In genomic region chr10:68074404-68074774, GRCh38 we compare ENCODE assay signal across 9 cellular contexts. TPM values are rescaled to one million over a fixed set of nuclear protein-coding genes. Genes with fewer than 3 reads are reported as not detected.
DNase-seq lines count a peak whose midpoint lies in the region; ATAC-seq and TF ChIP-seq lines count a peak whose summit lies in the region.
"Had no signal": no experiment of that assay in that cellular context is flagged by ENCODE, and none has a peak within 500 bp of the region (broad histone marks: within the 10 kb centered on the region; RNA-seq: fewer than 3 reads in every experiment).

No MANE protein-coding gene starts in this region.

- H3K4me1 Mint-ChIP-seq in brain = peaks cover 44% of the 10 kb centered on the region

- H3K9me3 ChIP-seq in lung (ENCODE audit: control insufficient read depth in 2 of 2, insufficient read depth in 1 of 2, low read length in 1 of 2) = no peaks in the 10 kb centered on the region

- peaks cover 8% of the 10 kb centered on the region for H3K27me3 Mint-ChIP-seq in brain

- H3K36me3 Mint-ChIP-seq in brain = peaks cover 18% of the 10 kb centered on the region

- TF ChIP-seq CTCF in C4-2B (conservative IDR thresholded peaks at IDR 0.05) (no peak), brain (conservative IDR thresholded peaks at IDR 0.05) (no peak), lung (IDR thresholded peaks at IDR 0.05; ENCODE audit: control extremely low read depth, extremely low read depth) (no peak)

- TF ChIP-seq EP300 in Ishikawa (IDR thresholded peaks at IDR 0.05; ENCODE audit: borderline replicate concordance) = no peak

- peaks cover 2 to 7% of the 10 kb centered on the region in 2 donors for H3K36me3 ChIP-seq in lung (ENCODE audit: control insufficient read depth in 2 of 2, insufficient read depth in 2 of 2, low read length in 2 of 2)
- H3K36me3 ChIP-seq in urinary bladder (ENCODE audit: insufficient read depth) = peaks cover 2% of the 10 kb centered on the region

- ATAC-seq in lung (ENCODE audit: insufficient read depth, low FRiP score) (peak; percentile 10), GM21390 (IDR thresholded peaks at IDR 0.05; ENCODE audit: unreplicated experiment) (no peak)

- H3K27ac Mint-ChIP-seq in brain = peak overlapping the region; percentile 95 to 97 (median 96)

- WGBS in lung, 2 donors = 0% methylated on average over 20 of the region's 20 CpGs
- WGBS in urinary bladder = under 1% methylated on average over 20 of the region's 20 CpGs

- peak overlapping the region; percentile 91 to 99 (median 98) for H3K4me3 Mint-ChIP-seq in brain

- TF ChIP-seq RAD21 in Ishikawa (IDR thresholded peaks at IDR 0.05; ENCODE audit: low read depth) = no peak

- peak overlapping the region; percentile 82 for H3K4me3 ChIP-seq in lung
- H3K4me3 ChIP-seq in urinary bladder (ENCODE audit: low read depth, low read length) = peak overlapping the region; percentile 77

- peaks cover 0 to 13% of the 10 kb centered on the region in 2 donors for H3K4me1 ChIP-seq in lung (ENCODE audit: control insufficient read depth in 2 of 2, insufficient read depth in 2 of 2, low read length in 2 of 2)
- H3K4me1 ChIP-seq in urinary bladder (ENCODE audit: insufficient read depth) = peaks cover 5% of the 10 kb centered on the region

- H3K27ac ChIP-seq in C4-2B = peak overlapping the region; percentile 91
- H3K27ac ChIP-seq in lung (ENCODE audit: low read depth in 1 of 2, low read length in 1 of 2) = peak overlapping the region; percentile 91 to 98
- peak overlapping the region; percentile 95 for H3K27ac ChIP-seq in urinary bladder (ENCODE audit: low read depth)

- no peaks in the 10 kb centered on the region for H3K27me3 ChIP-seq in lung (ENCODE audit: control insufficient read depth, insufficient read depth)

- H3K9me3 Mint-ChIP-seq in brain = peaks cover 0 to 4% (median 0%) of the 10 kb centered on the region in 5 experiments

- DNase-seq in lung (ENCODE audit: low spot score) (peak; percentile 29), HuH-7.5 (ENCODE audit: low spot score) (no peak), inferior parietal cortex (ENCODE audit: extremely low spot score) (no peak)

TF ChIP-seq in Ishikawa, 13 proteins besides CTCF, POLR2A, EP300 and RAD21:
- TF ChIP-seq TEAD4 (IDR thresholded peaks at IDR 0.05) (0 out of 2 replicates have a peak, but pooled peaks have one; percentile 32), CREB1 (IDR thresholded peaks at IDR 0.05; ENCODE audit: low read depth) (no peak)

RNA-seq across cellular contexts. Expression of gene HERC4, which starts 0.7 kb away (rescaled TPM):
- polyA plus RNA-seq in brain (ENCODE audit: insufficient read depth, low read depth, low replicate concordance) (4.6 TPM), lung (10 to 100 TPM; 16.3 to 19.3 TPM), urinary bladder (20.6 TPM)
- total RNA-seq in lung (100 to 1,000 TPM in 1 of 2 donors, 10 to 100 TPM in 1; 45.7 to 162 TPM), urinary bladder (155 TPM)

RNA-seq across cellular contexts. Expression of gene MYPN, which starts 34.9 kb away (rescaled TPM):
- polyA plus RNA-seq in brain (ENCODE audit: insufficient read depth, low read depth, low replicate concordance) = not detected
- total RNA-seq in lung = under 1 TPM; 0.06 to 0.28 TPM
- under 1 TPM; 0.01 to 0.02 TPM for polyA plus RNA-seq in lung
- 3.1 TPM for total RNA-seq in urinary bladder
- not detected for polyA plus RNA-seq in urinary bladder
- total RNA-seq: renal cortical epithelial cell had no signal
